Comparison of ENCODE assay signal across 23 cellular contexts in genomic region chr19:13363235-13363634, GRCh38.
DNase-seq lines count a peak whose midpoint lies in the region; ATAC-seq lines count a peak whose summit lies in the region.
"Had no signal": no experiment of that assay in that cellular context is flagged by ENCODE, and none has a peak within 500 bp of the region (broad histone marks: within the 10 kb centered on the region; RNA-seq: fewer than 3 reads in every experiment).

No MANE protein-coding gene starts in this region.

- H3K36me3 Mint-ChIP-seq in stimulated activated effector memory CD8-positive, alpha-beta T cell treated with anti-CD3 and anti-CD28 coated beads, Interleukin-12 subunit alpha, Interleukin-12 subunit beta, amount 100 ng/mL, for 72 hours, result no peaks in the 10 kb centered on the region
- H3K36me3 Mint-ChIP-seq: CD14-positive monocyte; CD4-positive, CD25-positive, alpha-beta regulatory T cell; CD8-positive, alpha-beta memory T cell had no signal

- no peaks in the 10 kb centered on the region for H3K4me1 ChIP-seq in neuronal stem cell (ENCODE audit: control insufficient read depth in 2 of 2, insufficient read depth in 1 of 2, low read depth in 1 of 2, low read length in 2 of 2)
- H3K4me1 ChIP-seq: BE2C, BLaER1 had no signal

- no peak overlapping the region for H4K91ac ChIP-seq in neuronal stem cell (ENCODE audit: low read depth, low read length, poor library complexity)

- peak; percentile 56 for DNase-seq in cerebellum (ENCODE audit: low spot score)
- DNase-seq in occipital lobe (lab: John Stamatoyannopoulos, UW), result peak; percentile 14
- DNase-seq in stimulated activated effector memory CD8-positive, alpha-beta T cell treated with anti-CD3 and anti-CD28 coated beads, Interleukin-12 subunit alpha, Interleukin-12 subunit beta, amount 100 ng/mL, for 72 hours (ENCODE audit: low spot score in 2 of 2), result no peak
- no peak for DNase-seq in neuronal stem cell (ENCODE audit: low spot score)
- DNase-seq: 8988T; ACHN; BE2C; CD4-positive, alpha-beta memory T cell; CD4-positive, CD25-positive, alpha-beta regulatory T cell; CD8-positive, alpha-beta memory T cell; COR-L47; DMS 273 treated with DMSO at 0.1 percent for 48 hours; DMS153; DMS53; DMS79; DND-41; EL; GF-D8 had no signal

- H3K9ac ChIP-seq in neuronal stem cell (ENCODE audit: low read depth, low read length, poor library complexity), result no peak overlapping the region
- H3K9ac ChIP-seq: BLaER1 had no signal

- peaks cover 0 to 8% of the 10 kb centered on the region in 2 donors for H3K36me3 ChIP-seq in neuronal stem cell (replicated peaks in 1 of 2; ENCODE audit: control insufficient read depth in 2 of 2, insufficient read depth in 2 of 2, low read length in 2 of 2)
- H3K36me3 ChIP-seq: BE2C, BLaER1 had no signal

- H3K18ac ChIP-seq in neuronal stem cell (ENCODE audit: low read length), result no peak overlapping the region

- no peaks in the 10 kb centered on the region for H3K79me1 ChIP-seq in neuronal stem cell (ENCODE audit: low read depth, low read length)

- H3K4me3 Mint-ChIP-seq in stimulated activated effector memory CD8-positive, alpha-beta T cell treated with anti-CD3 and anti-CD28 coated beads, Interleukin-12 subunit alpha, Interleukin-12 subunit beta, amount 100 ng/mL, for 72 hours, result no peak overlapping the region
- H3K4me3 Mint-ChIP-seq: CD14-positive monocyte; CD4-positive, alpha-beta memory T cell; CD4-positive, CD25-positive, alpha-beta regulatory T cell; CD8-positive, alpha-beta memory T cell had no signal

- H2BK15ac ChIP-seq in neuronal stem cell (ENCODE audit: low read length), result no peak overlapping the region

- no peak overlapping the region for H2BK12ac ChIP-seq in neuronal stem cell (ENCODE audit: low read length)

- H2BK120ac ChIP-seq in neuronal stem cell (ENCODE audit: low read depth, low read length), result no peak overlapping the region

- no CpG with 5 or more reads among the region's 7 CpGs for WGBS in neuronal stem cell (ENCODE audit: extremely low coverage in 2 of 2, insufficient read length in 2 of 2, insufficient replicate concordance in 1 of 2), 2 donors

- no peak overlapping the region for H2AK5ac ChIP-seq in neuronal stem cell (ENCODE audit: low read depth, low read length)

- no peak overlapping the region for H3K4me3 ChIP-seq in neuronal stem cell (ENCODE audit: low read length in 2 of 2)
- H3K4me3 ChIP-seq: BLaER1 had no signal

- H3K27me3 ChIP-seq in neuronal stem cell (ENCODE audit: control insufficient read depth in 3 of 3, insufficient read depth in 3 of 3, low read depth in 1 of 3, low read length in 3 of 3), result no peaks in the 10 kb centered on the region
- H3K27me3 ChIP-seq: BLaER1 had no signal

- no peak overlapping the region for H3K23ac ChIP-seq in neuronal stem cell (ENCODE audit: low read depth, low read length, poor library complexity)

- H3K4ac ChIP-seq in neuronal stem cell (ENCODE audit: low read length), result no peak overlapping the region

- no peaks in the 10 kb centered on the region for H3K4me1 Mint-ChIP-seq in stimulated activated effector memory CD8-positive, alpha-beta T cell treated with anti-CD3 and anti-CD28 coated beads, Interleukin-12 subunit alpha, Interleukin-12 subunit beta, amount 100 ng/mL, for 72 hours
- H3K4me1 Mint-ChIP-seq: CD14-positive monocyte; CD4-positive, alpha-beta memory T cell; CD4-positive, CD25-positive, alpha-beta regulatory T cell; CD8-positive, alpha-beta memory T cell had no signal

- no peak for ATAC-seq in HG03159 (IDR thresholded peaks at IDR 0.05; ENCODE audit: unreplicated experiment)
- ATAC-seq in GM19395 (IDR thresholded peaks at IDR 0.05; ENCODE audit: unreplicated experiment), result no peak
- ATAC-seq in stimulated activated effector memory CD8-positive, alpha-beta T cell treated with anti-CD3 and anti-CD28 coated beads, Interleukin-12 subunit alpha, Interleukin-12 subunit beta, amount 100 ng/mL, for 72 hours, result no peak

- H3K14ac ChIP-seq in neuronal stem cell (ENCODE audit: low read length), result no peak overlapping the region

- no peak overlapping the region for H4K8ac ChIP-seq in neuronal stem cell (ENCODE audit: low read depth, low read length)

- H3K27ac Mint-ChIP-seq in stimulated activated effector memory CD8-positive, alpha-beta T cell treated with anti-CD3 and anti-CD28 coated beads, Interleukin-12 subunit alpha, Interleukin-12 subunit beta, amount 100 ng/mL, for 72 hours, result no peak overlapping the region
- H3K27ac Mint-ChIP-seq: CD14-positive monocyte; CD4-positive, alpha-beta memory T cell; CD4-positive, CD25-positive, alpha-beta regulatory T cell; CD8-positive, alpha-beta memory T cell had no signal

- H2AFZ ChIP-seq in neuronal stem cell (ENCODE audit: low read length), result no peak overlapping the region

- H3K9me3 ChIP-seq in neuronal stem cell (replicated peaks in 1 of 2; ENCODE audit: control insufficient read depth in 2 of 2, insufficient read depth in 1 of 2, low read depth in 1 of 2, low read length in 2 of 2), result peaks cover 0 to 8% of the 10 kb centered on the region in 2 donors
- H3K9me3 ChIP-seq: BE2C had no signal

- no peak overlapping the region for H3K4me2 ChIP-seq in neuronal stem cell (ENCODE audit: insufficient read depth, low read length, poor library complexity, severe bottlenecking)
- H3K4me2 ChIP-seq: BLaER1 had no signal

- H2BK5ac ChIP-seq in neuronal stem cell (ENCODE audit: low read length), result no peak overlapping the region

- H3K27ac ChIP-seq in angular gyrus (ENCODE audit: low read depth, low read length) (peak overlapping the region; percentile 49), neuronal stem cell (replicated peaks; ENCODE audit: low read length) (no peak overlapping the region)
- H3K27ac ChIP-seq: BLaER1 had no signal

- peaks cover 6% of the 10 kb centered on the region for H3K9me3 Mint-ChIP-seq in stimulated activated effector memory CD8-positive, alpha-beta T cell treated with anti-CD3 and anti-CD28 coated beads, Interleukin-12 subunit alpha, Interleukin-12 subunit beta, amount 100 ng/mL, for 72 hours

Comparison
In these comparisons a context has a peak if more than half of its experiments do, and no peak if none do; other contexts are left out.
1. DNase-seq: peak in cerebellum (single experiment) and occipital lobe (single experiment); none in stimulated activated effector memory CD8-positive, alpha-beta T cell treated with anti-CD3 and anti-CD28 coated beads, Interleukin-12 subunit alpha, Interleukin-12 subunit beta, amount 100 ng/mL, for 72 hours (0 of 2) and neuronal stem cell (single experiment).